26 cellular contexts compared by ENCODE assay signal in genomic region chr5:152193391-152194107, GRCh38.
"Had no signal": no experiment of that assay in that cellular context is flagged by ENCODE, and none has a peak within 500 bp of the region (broad histone marks: within the 10 kb centered on the region; RNA-seq: fewer than 3 reads in every experiment).

No MANE protein-coding gene starts in this region.

- H3K4me1 Mint-ChIP-seq: endodermal cell; memory B cell; mesothelial cell of epicardium; naive B cell; neural crest cell; stimulated activated naive B cell treated with anti-CD40 and anti-IgM and Interleukin-4, amounts not matched to agents 10 μg/mL and 1 μg/mL and 100 μg/mL, for 72 hours had no signal

- H3K27ac Mint-ChIP-seq: dendritic cell treated with granulocyte-macrophage colony-stimulating factor and Interleukin-4, amounts not matched to agents 40 ng/mL and 50 ng/mL, for 4 days; endodermal cell; memory B cell; mesothelial cell of epicardium; naive B cell; natural killer cell treated with Interleukin-12 subunit alpha and Interleukin-12 subunit beta and Interleukin-15 and Interleukin-18, amount 100 ng/mL, for 72 hours; progenitor cell of endocrine pancreas; stimulated activated naive B cell treated with anti-CD40 and anti-IgM and Interleukin-4, amounts not matched to agents 10 μg/mL and 1 μg/mL and 100 μg/mL, for 72 hours; stimulated activated naive CD8-positive, alpha-beta T cell treated with anti-CD3 and anti-CD28 coated beads, Interleukin-15, Interleukin-2, amounts not matched to agents 100 ng/mL and 50 ng/mL, for 24 hours had no signal

- H3K36me3 Mint-ChIP-seq: mesothelial cell of epicardium; stimulated activated naive B cell treated with anti-CD40 and anti-IgM and Interleukin-4, amounts not matched to agents 10 μg/mL and 1 μg/mL and 100 μg/mL, for 72 hours had no signal

- H3K27ac ChIP-seq: colonic mucosa, esophagus squamous epithelium, neutrophil, parathyroid adenoma, right lobe of liver, suprapubic skin, transverse colon had no signal

- H3K36me3 ChIP-seq: colonic mucosa, esophagus squamous epithelium, neutrophil, suprapubic skin, transverse colon had no signal

- H2AFZ ChIP-seq: parathyroid adenoma had no signal

- H3K27me3 ChIP-seq: colonic mucosa, esophagus squamous epithelium, neutrophil, right lobe of liver, suprapubic skin, transverse colon had no signal

- H3K4me3 Mint-ChIP-seq: dendritic cell treated with granulocyte-macrophage colony-stimulating factor and Interleukin-4, amounts not matched to agents 40 ng/mL and 50 ng/mL, for 4 days; endodermal cell; memory B cell; mesothelial cell of epicardium; naive B cell; natural killer cell treated with Interleukin-12 subunit alpha and Interleukin-12 subunit beta and Interleukin-15 and Interleukin-18, amount 100 ng/mL, for 72 hours; neural crest cell; stimulated activated naive B cell treated with anti-CD40 and anti-IgM and Interleukin-4, amounts not matched to agents 10 μg/mL and 1 μg/mL and 100 μg/mL, for 72 hours; stimulated activated naive CD8-positive, alpha-beta T cell treated with anti-CD3 and anti-CD28 coated beads, Interleukin-15, Interleukin-2, amounts not matched to agents 100 ng/mL and 50 ng/mL, for 24 hours had no signal

- H3K79me2 ChIP-seq: parathyroid adenoma had no signal

- ATAC-seq: left lobe of liver; mucosa of descending colon; natural killer cell treated with Interleukin-12 subunit alpha and Interleukin-12 subunit beta and Interleukin-15 and Interleukin-18, amount 100 ng/mL, for 72 hours; right lobe of liver; stimulated activated naive B cell treated with anti-CD40 and anti-IgM and Interleukin-4, amounts not matched to agents 10 μg/mL and 1 μg/mL and 100 μg/mL, for 72 hours had no signal

- H3K27me3 Mint-ChIP-seq: dendritic cell treated with granulocyte-macrophage colony-stimulating factor and Interleukin-4, amounts not matched to agents 40 ng/mL and 50 ng/mL, for 4 days; progenitor cell of endocrine pancreas had no signal

- H3K4me3 ChIP-seq: colonic mucosa, esophagus squamous epithelium, lung, mucosa of descending colon, right lobe of liver, suprapubic skin, transverse colon had no signal

- H3K9me3 ChIP-seq: colonic mucosa, esophagus squamous epithelium, mucosa of descending colon, neutrophil, right lobe of liver, suprapubic skin, transverse colon had no signal

- H3K4me1 ChIP-seq: colonic mucosa, esophagus squamous epithelium, right lobe of liver, suprapubic skin, transverse colon had no signal

- DNase-seq: colonic mucosa; effector CD8-positive, alpha-beta T cell; endodermal cell; erythroblast; esophagus squamous epithelium; foreskin melanocyte; mucosa of descending colon; naive B cell; right lobe of liver; small intestine; stimulated activated CD4-positive, alpha-beta T cell treated with anti-CD3 and anti-CD28 coated beads, Interleukin-15, amount 100 ng/mL, for 24 hours; stimulated activated CD4-positive, alpha-beta T cell treated with anti-CD3 and anti-CD28 coated beads, Interleukin-2, amount 100 ng/mL, for 48 hours; stimulated activated naive B cell treated with anti-CD40 and anti-IgM and Interleukin-4, amounts not matched to agents 10 μg/mL and 1 μg/mL and 100 μg/mL, for 72 hours; transverse colon had no signal

- H3K9me3 Mint-ChIP-seq: neural crest cell had no signal
